In the genomic region with DNA sequence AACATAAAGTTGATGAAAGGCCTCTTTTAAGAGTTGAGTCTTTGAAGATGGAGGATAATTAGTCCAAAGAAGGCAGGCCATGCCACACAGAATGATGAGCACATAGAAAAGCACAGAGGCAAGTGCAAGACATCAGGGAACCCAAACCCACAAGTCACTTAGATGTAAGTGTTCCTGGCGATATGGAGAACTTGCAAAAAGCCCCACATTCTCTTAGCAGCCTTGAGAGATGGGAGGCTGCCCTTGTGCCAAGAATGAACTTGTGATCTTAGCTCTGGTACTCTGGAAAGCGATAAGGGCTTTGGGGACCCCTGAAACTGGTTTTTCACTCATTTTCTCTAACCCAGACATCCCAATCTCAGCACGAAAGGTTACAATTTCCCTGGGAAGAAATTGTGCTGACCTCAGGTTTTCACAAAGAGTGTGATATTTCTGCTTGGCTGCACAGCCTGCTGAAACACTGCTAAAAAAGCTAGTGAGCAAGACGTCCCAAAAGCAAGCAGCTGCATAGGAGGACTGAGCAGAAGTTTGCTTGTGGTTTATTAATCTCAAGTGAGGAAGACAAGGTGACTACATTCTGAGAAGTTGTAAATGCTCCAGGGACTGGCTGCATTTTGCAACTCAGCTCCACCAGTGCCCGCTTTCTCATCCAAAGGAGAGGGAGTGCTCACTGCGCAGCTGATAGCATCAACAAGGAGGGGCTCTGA, we compare ENCODE assay signal across 11 cellular contexts.
A peak's percentile ranks its signal among the peaks of the same experiment; 100 is the strongest.
DNase-seq lines count a peak whose midpoint lies in the region; ATAC-seq and TF ChIP-seq lines count a peak whose summit lies in the region.
"Had no signal": no experiment of that assay in that cellular context is flagged by ENCODE, and none has a peak within 500 bp of the region (broad histone marks: within the 10 kb centered on the region; RNA-seq: fewer than 3 reads in every experiment).

No MANE protein-coding gene starts in this region.

- in situ Hi-C loops in ACHN (cut with HindIII; ENCODE audit: low pct_ligation_motif_present, low pct_unique_long_range_greater_than_20kb, low sequenced_read_pairs) = no loop called here

- no peak overlapping the region for H3K4me3 ChIP-seq in left lung
- H3K4me3 ChIP-seq: K562 had no signal

- H3K27ac Mint-ChIP-seq in activated CD4-positive, alpha-beta T cell treated with anti-CD3 and anti-CD28 coated beads for 36 hours = no peak overlapping the region

- intact Hi-C loops in activated CD4-positive, alpha-beta T cell treated with anti-CD3 and anti-CD28 coated beads for 36 hours (cut with DNase I, micrococcal nuclease) = no loop called here
- intact Hi-C loops in left lung (cut with DNase I) = no loop called here

- no peak for TF ChIP-seq CTCF in left lung (IDR thresholded peaks at IDR 0.05)

- no peak overlapping the region for H3K4me3 Mint-ChIP-seq in activated CD4-positive, alpha-beta T cell treated with anti-CD3 and anti-CD28 coated beads for 36 hours

- no peaks in the 10 kb centered on the region for H3K27me3 ChIP-seq in left lung

- H3K4me1 ChIP-seq in left lung = no peaks in the 10 kb centered on the region

- POLR2A ChIA-PET in activated CD4-positive, alpha-beta T cell treated with anti-CD3 and anti-CD28 coated beads for 36 hours (lab: Charles Lee) = no interaction called here

- peaks cover 5% of the 10 kb centered on the region for H3K27me3 Mint-ChIP-seq in activated CD4-positive, alpha-beta T cell treated with anti-CD3 and anti-CD28 coated beads for 36 hours

- no peaks in the 10 kb centered on the region for H3K4me1 Mint-ChIP-seq in activated CD4-positive, alpha-beta T cell treated with anti-CD3 and anti-CD28 coated beads for 36 hours

- ATAC-seq in GM19043 (IDR thresholded peaks at IDR 0.05; ENCODE audit: low read depth, unreplicated experiment) (peak; percentile 91), HG02678 (IDR thresholded peaks at IDR 0.05; ENCODE audit: unreplicated experiment) (peak; percentile 93), HG03521 (IDR thresholded peaks at IDR 0.05; ENCODE audit: unreplicated experiment) (peak; percentile 82), left lung (no peak), left lobe of liver (no peak)
- no peak for ATAC-seq in activated CD4-positive, alpha-beta T cell treated with anti-CD3 and anti-CD28 coated beads for 36 hours
- ATAC-seq: K562 had no signal

- H3K27ac ChIP-seq in left lung = no peak overlapping the region

- no peaks in the 10 kb centered on the region for H3K9me3 ChIP-seq in left lung

- CTCF ChIA-PET in activated CD4-positive, alpha-beta T cell treated with anti-CD3 and anti-CD28 coated beads for 36 hours (lab: Charles Lee) = interaction anchor here (0.6 kb wide), 1 partner anchor 13 kb away, joined by 3 read pairs; no protein-coding TSS in a partner anchor

- DNase-seq in ACHN (peak; percentile 35), iPS-NIHi7 (ENCODE audit: extremely low spot score) (no peak), left lung (no peak), left lobe of liver (ENCODE audit: low spot score) (no peak)
- DNase-seq in activated CD4-positive, alpha-beta T cell treated with anti-CD3 and anti-CD28 coated beads for 36 hours = no peak
- DNase-seq: activated T-cell treated with anti-CD3 and anti-CD28 coated beads, Interleukin-2, amount 50 U/mL, for 1 hour; NCI-H69 had no signal

- no peaks in the 10 kb centered on the region for H3K36me3 Mint-ChIP-seq in activated CD4-positive, alpha-beta T cell treated with anti-CD3 and anti-CD28 coated beads for 36 hours (ENCODE audit: low read depth)

- H3K9me3 Mint-ChIP-seq in activated CD4-positive, alpha-beta T cell treated with anti-CD3 and anti-CD28 coated beads for 36 hours (ENCODE audit: low read depth) = peaks cover 2% of the 10 kb centered on the region

- no peaks in the 10 kb centered on the region for H3K36me3 ChIP-seq in left lung

Comparison
In these comparisons a context has a peak if more than half of its experiments do, and no peak if none do; other contexts are left out.
1. ATAC-seq: peak in GM19043 (single experiment), HG02678 (single experiment) and HG03521 (single experiment); none in activated CD4-positive, alpha-beta T cell treated with anti-CD3 and anti-CD28 coated beads for 36 hours (single experiment), left lung (single experiment) and left lobe of liver (single experiment).